Comparison of ENCODE assay signal across 18 cellular contexts in the genomic region with DNA sequence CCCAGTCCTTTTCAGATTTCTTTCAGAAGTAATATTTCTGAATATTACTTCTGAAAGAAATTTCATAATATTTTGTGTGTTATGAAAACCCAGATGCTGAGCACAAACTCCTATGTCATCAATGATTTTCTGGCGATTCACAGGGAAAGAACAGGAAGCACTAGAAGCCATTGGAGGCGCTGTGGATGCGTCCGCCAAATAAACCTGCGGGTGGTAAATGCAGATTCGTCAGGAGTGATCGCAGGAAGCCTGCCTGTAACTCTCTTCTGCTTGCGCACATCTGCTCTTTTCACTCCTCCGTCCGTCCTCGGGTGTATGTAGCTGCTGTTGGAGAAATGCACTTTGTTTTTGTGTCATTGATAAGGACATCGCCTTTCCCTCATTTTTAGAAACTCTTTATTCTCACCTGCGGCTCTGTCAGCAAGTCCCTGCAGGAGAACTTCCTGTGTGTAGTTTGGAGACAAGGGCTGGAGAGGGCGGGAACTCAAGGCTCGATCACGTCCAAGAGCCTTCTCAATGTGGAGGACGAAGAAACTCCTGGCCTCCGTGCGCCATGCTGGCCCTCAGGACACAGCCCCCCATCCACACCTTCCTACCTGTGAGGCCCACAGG.
"Had no signal": no experiment of that assay in that cellular context is flagged by ENCODE, and none has a peak within 500 bp of the region (broad histone marks: within the 10 kb centered on the region; RNA-seq: fewer than 3 reads in every experiment).

No MANE protein-coding gene starts in this region.

- FAIRE-seq: pancreas had no signal

- ATAC-seq: activated CD4-positive, CD25-positive, alpha-beta regulatory T cell treated with anti-CD3 and anti-CD28 coated beads, Interleukin-2, amount 50 U/mL, for 24 hours; pancreas; stimulated activated effector memory CD8-positive, alpha-beta T cell treated with anti-CD3 and anti-CD28 coated beads, Interleukin-12 subunit alpha, Interleukin-12 subunit beta, amount 100 ng/mL, for 72 hours had no signal

- H3K4me1 ChIP-seq: pancreas, thyroid gland had no signal

- H3K36me3 Mint-ChIP-seq: stimulated activated effector memory CD8-positive, alpha-beta T cell treated with anti-CD3 and anti-CD28 coated beads, Interleukin-12 subunit alpha, Interleukin-12 subunit beta, amount 100 ng/mL, for 72 hours had no signal

- DNase-seq: activated naive CD4-positive, alpha-beta T cell treated with Interleukin-2 at 50 U/mL for 16 hours; anterior cingulate cortex; brain microvascular endothelial cell; cortex of kidney; effector CD8-positive, alpha-beta T cell; foreskin fibroblast; glutamatergic neuron; hypothalamus; islet precursor cell; pancreas; stimulated activated CD4-positive, alpha-beta T cell treated with anti-CD3 and anti-CD28 coated beads, Interleukin-12 subunit alpha, Interleukin-12 subunit beta, amount 100 ng/mL, for 4 hours; stimulated activated CD4-positive, alpha-beta T cell treated with anti-CD3 and anti-CD28 coated beads, Interleukin-2, amount 100 ng/mL, for 24 hours; thyroid gland had no signal

- H3K4me3 Mint-ChIP-seq: central memory CD8-positive, alpha-beta T cell; stimulated activated effector memory CD8-positive, alpha-beta T cell treated with anti-CD3 and anti-CD28 coated beads, Interleukin-12 subunit alpha, Interleukin-12 subunit beta, amount 100 ng/mL, for 72 hours; T-helper 2 cell treated with Interferon-gamma antibody and Interleukin-4, amounts not matched to agents 5 μg/mL and 100 μg/mL, for 36 hours had no signal

- H3K27me3 ChIP-seq: brain microvascular endothelial cell, thyroid gland had no signal

- H3K9me3 Mint-ChIP-seq: central memory CD8-positive, alpha-beta T cell; stimulated activated effector memory CD8-positive, alpha-beta T cell treated with anti-CD3 and anti-CD28 coated beads, Interleukin-12 subunit alpha, Interleukin-12 subunit beta, amount 100 ng/mL, for 72 hours; T-helper 2 cell treated with Interferon-gamma antibody and Interleukin-4, amounts not matched to agents 5 μg/mL and 100 μg/mL, for 36 hours had no signal

- H3K4me1 Mint-ChIP-seq: central memory CD8-positive, alpha-beta T cell; stimulated activated effector memory CD8-positive, alpha-beta T cell treated with anti-CD3 and anti-CD28 coated beads, Interleukin-12 subunit alpha, Interleukin-12 subunit beta, amount 100 ng/mL, for 72 hours had no signal

- H3K27ac ChIP-seq: brain microvascular endothelial cell, pancreas, thyroid gland had no signal

- H3K36me3 ChIP-seq: brain microvascular endothelial cell, pancreas, thyroid gland had no signal

- H3K27ac Mint-ChIP-seq: stimulated activated effector memory CD8-positive, alpha-beta T cell treated with anti-CD3 and anti-CD28 coated beads, Interleukin-12 subunit alpha, Interleukin-12 subunit beta, amount 100 ng/mL, for 72 hours; T-helper 2 cell treated with Interferon-gamma antibody and Interleukin-4, amounts not matched to agents 5 μg/mL and 100 μg/mL, for 36 hours had no signal

- H3K4me3 ChIP-seq: lung, pancreas, thyroid gland had no signal

- H3K9me3 ChIP-seq: pancreas, thyroid gland had no signal
